In genomic region chr10:21688870-21689269, GRCh38 we compare ENCODE assay signal across 28 cellular contexts.
"Had no signal": no experiment of that assay in that cellular context is flagged by ENCODE, and none has a peak within 500 bp of the region (broad histone marks: within the 10 kb centered on the region; RNA-seq: fewer than 3 reads in every experiment).

No MANE protein-coding gene starts in this region.

- H3K4me3 ChIP-seq: body of pancreas, esophagus squamous epithelium, gastroesophageal sphincter, heart right ventricle, hepatocyte had no signal

- H3K27me3 Mint-ChIP-seq: activated CD4-positive, alpha-beta memory T cell treated with anti-CD3 and anti-CD28 coated beads for 36 hours; activated CD4-positive, alpha-beta T cell treated with anti-CD3 and anti-CD28 coated beads for 36 hours; activated CD4-positive, alpha-beta T cell treated with anti-CD3 and anti-CD28 coated beads, Interleukin-2, amount 10 ng/mL, durations not matched to agents 24 days and 14 days; activated CD8-positive, alpha-beta memory T cell treated with anti-CD3 and anti-CD28 coated beads, Interleukin-2, amount 10 ng/mL, durations not matched to agents 7 days and 5 days; activated naive CD8-positive, alpha-beta T cell; activated T-helper 17 cell treated with anti-CD3 and anti-CD28 coated beads, Interleukin-2, amount 50 U/mL, for 72 hours; effector memory CD8-positive, alpha-beta T cell had no signal

- H3K27ac ChIP-seq: body of pancreas, esophagus squamous epithelium, gastroesophageal sphincter, heart right ventricle, hepatocyte had no signal

- H3K4me2 ChIP-seq: hepatocyte had no signal

- H3K9me3 ChIP-seq: body of pancreas, esophagus squamous epithelium, gastroesophageal sphincter, heart right ventricle had no signal

- H3K27ac Mint-ChIP-seq: activated CD4-positive, alpha-beta memory T cell treated with anti-CD3 and anti-CD28 coated beads for 36 hours; activated CD4-positive, alpha-beta T cell treated with anti-CD3 and anti-CD28 coated beads for 36 hours; activated CD4-positive, alpha-beta T cell treated with anti-CD3 and anti-CD28 coated beads, Interleukin-2, amount 10 ng/mL, durations not matched to agents 24 days and 14 days; activated CD8-positive, alpha-beta memory T cell treated with anti-CD3 and anti-CD28 coated beads, Interleukin-2, amount 10 ng/mL, durations not matched to agents 7 days and 5 days; activated CD8-positive, alpha-beta T cell treated with anti-CD3 and anti-CD28 coated beads, Interleukin-2, amount 10 ng/mL, durations not matched to agents 7 days and 5 days; activated naive CD8-positive, alpha-beta T cell; activated T-helper 17 cell treated with anti-CD3 and anti-CD28 coated beads, Interleukin-2, amount 50 U/mL, for 72 hours; effector memory CD8-positive, alpha-beta T cell had no signal

- H3K4me3 Mint-ChIP-seq: activated CD4-positive, alpha-beta memory T cell treated with anti-CD3 and anti-CD28 coated beads for 36 hours; activated CD4-positive, alpha-beta T cell treated with anti-CD3 and anti-CD28 coated beads for 36 hours; activated CD4-positive, alpha-beta T cell treated with anti-CD3 and anti-CD28 coated beads, Interleukin-2, amount 10 ng/mL, durations not matched to agents 24 days and 14 days; activated CD8-positive, alpha-beta memory T cell treated with anti-CD3 and anti-CD28 coated beads, Interleukin-2, amount 10 ng/mL, durations not matched to agents 7 days and 5 days; activated CD8-positive, alpha-beta T cell treated with anti-CD3 and anti-CD28 coated beads, Interleukin-2, amount 10 ng/mL, durations not matched to agents 7 days and 5 days; activated naive CD8-positive, alpha-beta T cell; activated T-helper 17 cell treated with anti-CD3 and anti-CD28 coated beads, Interleukin-2, amount 50 U/mL, for 72 hours; effector memory CD8-positive, alpha-beta T cell had no signal

- H2AFZ ChIP-seq: hepatocyte had no signal

- H3K9me3 Mint-ChIP-seq: activated CD4-positive, alpha-beta memory T cell treated with anti-CD3 and anti-CD28 coated beads for 36 hours; activated CD4-positive, alpha-beta T cell treated with anti-CD3 and anti-CD28 coated beads, Interleukin-2, amount 10 ng/mL, durations not matched to agents 24 days and 14 days; activated T-helper 17 cell treated with anti-CD3 and anti-CD28 coated beads, Interleukin-2, amount 50 U/mL, for 72 hours; effector memory CD8-positive, alpha-beta T cell had no signal

- H3K27me3 ChIP-seq: body of pancreas, esophagus squamous epithelium, gastroesophageal sphincter, heart right ventricle, hepatocyte had no signal

- ATAC-seq: activated CD4-positive, alpha-beta T cell treated with anti-CD3 and anti-CD28 coated beads for 36 hours; activated CD8-positive, alpha-beta memory T cell treated with anti-CD3 and anti-CD28 coated beads, Interleukin-2, amount 10 ng/mL, durations not matched to agents 7 days and 5 days; activated CD8-positive, alpha-beta T cell treated with anti-CD3 and anti-CD28 coated beads, Interleukin-2, amount 10 ng/mL, durations not matched to agents 7 days and 5 days; activated T-helper 17 cell treated with anti-CD3 and anti-CD28 coated beads, Interleukin-2, amount 50 U/mL, for 72 hours; body of pancreas; effector memory CD8-positive, alpha-beta T cell; gastroesophageal sphincter; heart right ventricle had no signal

- H3K4me1 ChIP-seq: body of pancreas, gastroesophageal sphincter had no signal

- DNase-seq: activated CD4-positive, alpha-beta memory T cell treated with anti-CD3 and anti-CD28 coated beads for 36 hours; activated CD4-positive, alpha-beta T cell treated with anti-CD3 and anti-CD28 coated beads for 36 hours; activated CD4-positive, alpha-beta T cell treated with anti-CD3 and anti-CD28 coated beads, Interleukin-2, amount 10 ng/mL, durations not matched to agents 24 days and 14 days; activated CD4-positive, CD25-positive, alpha-beta regulatory T cell; activated CD4-positive, CD25-positive, alpha-beta regulatory T cell treated with anti-CD3 and anti-CD28 coated beads, Interleukin-2, amount 50 U/mL, for 72 hours; activated CD8-positive, alpha-beta memory T cell treated with anti-CD3 and anti-CD28 coated beads, Interleukin-2, amount 10 ng/mL, durations not matched to agents 7 days and 5 days; activated CD8-positive, alpha-beta memory T cell treated with anti-CD3 and anti-CD28 coated beads, Interleukin-2, amount 50 U/mL, for 4 hours; activated CD8-positive, alpha-beta T cell treated with anti-CD3 and anti-CD28 coated beads, Interleukin-2, amount 10 ng/mL, durations not matched to agents 7 days and 5 days; activated effector memory CD4-positive, alpha-beta T cell treated with Interleukin-2 at 50 U/mL for 16 hours; activated gamma-delta T cell treated with Interleukin-2 at 50 U/mL for 16 hours; activated naive CD4-positive, alpha-beta T cell treated with anti-CD3 and anti-CD28 coated beads, Interleukin-2, amount 50 U/mL, for 16 hours; activated naive CD4-positive, alpha-beta T cell treated with Interleukin-2 at 50 U/mL for 16 hours; activated T-cell treated with anti-CD3 and anti-CD28 coated beads, Interleukin-2, amount 50 U/mL, for 1 hour; amygdala; aorta; body of pancreas; cortex of kidney; dermis blood vessel endothelial cell; effector CD4-positive, alpha-beta T cell; effector memory CD8-positive, alpha-beta T cell; esophagus squamous epithelium; foreskin melanocyte; heart right ventricle; T-helper 2 cell had no signal
